10 cellular contexts compared by ENCODE assay signal in genomic region chr17:50184057-50184456, GRCh38. TPM values are rescaled to one million over a fixed set of nuclear protein-coding genes. Genes with fewer than 3 reads are reported as not detected.
A peak's percentile ranks its signal among the peaks of the same experiment; 100 is the strongest.
DNase-seq lines count a peak whose midpoint lies in the region; ATAC-seq and TF ChIP-seq lines count a peak whose summit lies in the region.
"Had no signal": no experiment of that assay in that cellular context is flagged by ENCODE, and none has a peak within 500 bp of the region (broad histone marks: within the 10 kb centered on the region; RNA-seq: fewer than 3 reads in every experiment).

No MANE protein-coding gene starts in this region.

- ATAC-seq in activated CD8-positive, alpha-beta memory T cell treated with anti-CD3 and anti-CD28 coated beads, Interleukin-2, amount 10 ng/mL, durations not matched to agents 7 days and 5 days, result no peak
- ATAC-seq in T-helper 17 cell, result no peak
- no peak for ATAC-seq in thoracic aorta (ENCODE audit: insufficient number of reproducible peaks, low FRiP score, low read depth)
- no peak for ATAC-seq in HG02973 (IDR thresholded peaks at IDR 0.05; ENCODE audit: unreplicated experiment)

- peak overlapping the region; percentile 47 for H3K4me3 Mint-ChIP-seq in activated CD8-positive, alpha-beta memory T cell treated with anti-CD3 and anti-CD28 coated beads, Interleukin-2, amount 10 ng/mL, durations not matched to agents 7 days and 5 days
- H3K4me3 Mint-ChIP-seq in T-helper 17 cell, result peak overlapping the region; percentile 81
- no peak overlapping the region for H3K4me3 Mint-ChIP-seq in glutamatergic neuron (ENCODE audit: unreplicated experiment)

- H3K36me3 ChIP-seq in thoracic aorta (peaks cover 21% of the 10 kb centered on the region), HAP-1 (replicated peaks) (no peaks in the 10 kb centered on the region)

- DNase-seq in activated CD8-positive, alpha-beta memory T cell treated with anti-CD3 and anti-CD28 coated beads, Interleukin-2, amount 10 ng/mL, durations not matched to agents 7 days and 5 days, result no peak
- no peak for DNase-seq in activated CD8-positive, alpha-beta memory T cell treated with anti-CD3 and anti-CD28 coated beads, Interleukin-2, amount 50 U/mL, for 4 hours
- DNase-seq in T-helper 17 cell (no peak), glutamatergic neuron (no peak), thoracic aorta (ENCODE audit: low spot score) (no peak), GM13977 (ENCODE audit: low spot score) (no peak), HAP-1 (ENCODE audit: low spot score in 2 of 2) (no peak)
- DNase-seq: NCI-H2081; stimulated activated CD4-positive, alpha-beta T cell treated with anti-CD3 and anti-CD28 coated beads, Interleukin-4, amount 100 ng/mL, for 24 hours had no signal

- no peaks in the 10 kb centered on the region for H3K9me3 ChIP-seq in T-helper 17 cell (ENCODE audit: control insufficient read depth, low read length, poor library complexity, severe bottlenecking)
- H3K9me3 ChIP-seq in thoracic aorta, result no peaks in the 10 kb centered on the region
- H3K9me3 ChIP-seq in HAP-1, result no peaks in the 10 kb centered on the region

- no peaks in the 10 kb centered on the region for H3K27me3 Mint-ChIP-seq in activated CD8-positive, alpha-beta memory T cell treated with anti-CD3 and anti-CD28 coated beads, Interleukin-2, amount 10 ng/mL, durations not matched to agents 7 days and 5 days
- H3K27me3 Mint-ChIP-seq in T-helper 17 cell (no peaks in the 10 kb centered on the region), glutamatergic neuron (ENCODE audit: unreplicated experiment) (peaks cover 8% of the 10 kb centered on the region)

- H3K4me3 ChIP-seq in thoracic aorta (peak overlapping the region; percentile 6), HAP-1 (no peak overlapping the region)

- peak overlapping the region; percentile 86 to 88 for H3K27ac ChIP-seq in thoracic aorta

- peak overlapping the region; percentile 60 for H3K27ac Mint-ChIP-seq in activated CD8-positive, alpha-beta memory T cell treated with anti-CD3 and anti-CD28 coated beads, Interleukin-2, amount 10 ng/mL, durations not matched to agents 7 days and 5 days
- H3K27ac Mint-ChIP-seq in T-helper 17 cell, result peak overlapping the region; percentile 80
- H3K27ac Mint-ChIP-seq in glutamatergic neuron (ENCODE audit: unreplicated experiment), result no peak overlapping the region

- H3K4me1 Mint-ChIP-seq in activated CD8-positive, alpha-beta memory T cell treated with anti-CD3 and anti-CD28 coated beads, Interleukin-2, amount 10 ng/mL, durations not matched to agents 7 days and 5 days, result peaks cover 17% of the 10 kb centered on the region
- H3K4me1 Mint-ChIP-seq in T-helper 17 cell (peaks cover 17% of the 10 kb centered on the region), glutamatergic neuron (ENCODE audit: low read depth, unreplicated experiment) (peaks cover 18% of the 10 kb centered on the region)

- TF ChIP-seq CTCF in glutamatergic neuron (IDR thresholded peaks at IDR 0.05; ENCODE audit: partially characterized antibody, unreplicated experiment), result peak; percentile 41
- TF ChIP-seq CTCF in thoracic aorta (IDR thresholded peaks at IDR 0.05), result peak; percentile 27
- TF ChIP-seq CTCF in GM13977 (IDR thresholded peaks at IDR 0.05; ENCODE audit: extremely low read depth, insufficient read depth, missing control alignments), result no peak

- no peaks in the 10 kb centered on the region for H3K27me3 ChIP-seq in thoracic aorta (replicated peaks; ENCODE audit: insufficient read depth)
- no peaks in the 10 kb centered on the region for H3K27me3 ChIP-seq in HAP-1 (ENCODE audit: low read depth)

- CTCF ChIA-PET in activated CD8-positive, alpha-beta memory T cell treated with anti-CD3 and anti-CD28 coated beads, Interleukin-2, amount 10 ng/mL, durations not matched to agents 7 days and 5 days (lab: Charles Lee), result no interaction called here

- no peaks in the 10 kb centered on the region for H3K36me3 Mint-ChIP-seq in activated CD8-positive, alpha-beta memory T cell treated with anti-CD3 and anti-CD28 coated beads, Interleukin-2, amount 10 ng/mL, durations not matched to agents 7 days and 5 days
- H3K36me3 Mint-ChIP-seq in T-helper 17 cell (ENCODE audit: low read depth) (no peaks in the 10 kb centered on the region), glutamatergic neuron (ENCODE audit: unreplicated experiment) (no peaks in the 10 kb centered on the region)

- no peaks in the 10 kb centered on the region for H3K9me3 Mint-ChIP-seq in activated CD8-positive, alpha-beta memory T cell treated with anti-CD3 and anti-CD28 coated beads, Interleukin-2, amount 10 ng/mL, durations not matched to agents 7 days and 5 days (ENCODE audit: low read depth)
- peaks cover 4% of the 10 kb centered on the region for H3K9me3 Mint-ChIP-seq in glutamatergic neuron (ENCODE audit: unreplicated experiment)

- in situ Hi-C loops in GM13977 (cut with MboI; ENCODE audit: low pct_unique_long_range_greater_than_20kb, low sequenced_read_pairs, unreplicated experiment), result no loop called here
- in situ Hi-C loops in HAP-1 (cut with MboI; ENCODE audit: low sequenced_read_pairs), result no loop called here

- peaks cover 12 to 62% of the 10 kb centered on the region in 2 donors for H3K4me1 ChIP-seq in thoracic aorta (ENCODE audit: control insufficient read depth in 1 of 2, low read depth in 2 of 2)
- H3K4me1 ChIP-seq in HAP-1, result no peaks in the 10 kb centered on the region

RNA-seq across cellular contexts. Expression of gene COL1A1, which starts 17.4 kb away (rescaled TPM):
- total RNA-seq in activated CD8-positive, alpha-beta memory T cell treated with anti-CD3 and anti-CD28 coated beads, Interleukin-2, amount 10 ng/mL, durations not matched to agents 7 days and 5 days, result 1 to 10 TPM in 1 of 2 experiments, under 1 TPM in 1; 0.67 to 1.6 TPM
- total RNA-seq in T-helper 17 cell (10 to 100 TPM; 15.4 to 16.6 TPM), glutamatergic neuron (ENCODE audit: unreplicated experiment) (10.1 TPM), thoracic aorta (100 to 1,000 TPM; 261 to 270 TPM)

RNA-seq across cellular contexts. Expression of gene SGCA, which starts 18.3 kb away (rescaled TPM):
- under 1 TPM in 1 of 2 experiments, not detected in 1; 0.23 TPM for total RNA-seq in activated CD8-positive, alpha-beta memory T cell treated with anti-CD3 and anti-CD28 coated beads, Interleukin-2, amount 10 ng/mL, durations not matched to agents 7 days and 5 days
- not detected for total RNA-seq in T-helper 17 cell
- total RNA-seq in glutamatergic neuron (ENCODE audit: unreplicated experiment), result 1.3 TPM
- 100 to 1,000 TPM in 1 of 2 donors, 10 to 100 TPM in 1; 95.5 to 158 TPM for total RNA-seq in thoracic aorta

RNA-seq across cellular contexts. Expression of gene PPP1R9B, which starts 33.6 kb away (rescaled TPM):
- 100 to 1,000 TPM; 108 to 121 TPM for total RNA-seq in activated CD8-positive, alpha-beta memory T cell treated with anti-CD3 and anti-CD28 coated beads, Interleukin-2, amount 10 ng/mL, durations not matched to agents 7 days and 5 days
- 100 to 1,000 TPM in 1 of 2 donors, 10 to 100 TPM in 1; 82.9 to 111 TPM for total RNA-seq in T-helper 17 cell
- total RNA-seq in glutamatergic neuron (ENCODE audit: unreplicated experiment), result 74.0 TPM
- total RNA-seq in thoracic aorta, result 10 to 100 TPM; 53.3 to 67.1 TPM

RNA-seq across cellular contexts. Expression of gene SAMD14, which starts 54.1 kb away (rescaled TPM):
- 1 to 10 TPM in 1 of 2 experiments, under 1 TPM in 1; 0.35 to 1.1 TPM for total RNA-seq in activated CD8-positive, alpha-beta memory T cell treated with anti-CD3 and anti-CD28 coated beads, Interleukin-2, amount 10 ng/mL, durations not matched to agents 7 days and 5 days
- total RNA-seq in T-helper 17 cell (1 to 10 TPM; 1.7 to 5.8 TPM), glutamatergic neuron (ENCODE audit: unreplicated experiment) (95.0 TPM), thoracic aorta (10 to 100 TPM in 1 of 2 donors, 1 to 10 TPM in 1; 9.7 to 11.5 TPM)

Comparison
In these comparisons a context has a peak if more than half of its experiments do, and no peak if none do; other contexts are left out.
1. RNA of gene COL1A1, which starts 17.4 kb away (total RNA-seq): 261 to 270 TPM in thoracic aorta; 15.4 to 16.6 TPM in T-helper 17 cell, 10.1 TPM in glutamatergic neuron (single experiment) and 0.67 to 1.6 TPM in activated CD8-positive, alpha-beta memory T cell treated with anti-CD3 and anti-CD28 coated beads, Interleukin-2, amount 10 ng/mL, durations not matched to agents 7 days and 5 days; every median in the first group is over 10 times any median in the second.
2. RNA of gene SGCA, which starts 18.3 kb away (total RNA-seq): 95.5 to 158 TPM in thoracic aorta; 1.3 TPM in glutamatergic neuron (single experiment), 0.23 TPM in activated CD8-positive, alpha-beta memory T cell treated with anti-CD3 and anti-CD28 coated beads, Interleukin-2, amount 10 ng/mL, durations not matched to agents 7 days and 5 days and not detected in T-helper 17 cell; every median in the first group is over 10 times any median in the second.